22 cellular contexts compared by ENCODE assay signal in the genomic region with DNA sequence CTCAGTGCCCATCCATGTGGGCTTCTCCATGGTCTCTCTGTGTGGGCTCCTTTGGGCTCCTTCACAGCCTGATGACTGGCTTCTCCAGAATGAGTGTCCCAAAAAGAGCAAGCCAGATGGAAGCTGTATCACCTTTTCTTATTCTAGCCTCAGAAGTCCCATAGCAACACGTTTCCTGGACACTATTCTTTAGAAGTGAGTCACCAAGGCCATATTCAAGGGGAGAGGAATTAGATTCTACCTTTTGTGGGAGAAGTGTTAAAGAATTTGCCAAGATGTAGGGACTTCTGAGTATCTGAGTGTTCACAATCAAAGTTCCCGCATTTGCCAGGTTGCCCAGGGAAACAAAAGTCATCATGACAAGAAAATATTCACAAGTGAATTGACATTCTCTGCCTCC. TPM values are rescaled to one million over a fixed set of nuclear protein-coding genes. Genes with fewer than 3 reads are reported as not detected.
DNase-seq lines count a peak whose midpoint lies in the region; ATAC-seq, FAIRE-seq and TF ChIP-seq lines count a peak whose summit lies in the region.
"Had no signal": no experiment of that assay in that cellular context is flagged by ENCODE, and none has a peak within 500 bp of the region (broad histone marks: within the 10 kb centered on the region; RNA-seq: fewer than 3 reads in every experiment).

No MANE protein-coding gene starts in this region.

- H3K9me3 ChIP-seq in astrocyte (ENCODE audit: insufficient read depth, low read depth, low read length) = no peaks in the 10 kb centered on the region
- H3K9me3 ChIP-seq in smooth muscle cell (replicated peaks; ENCODE audit: low read depth) = no peaks in the 10 kb centered on the region
- H3K9me3 ChIP-seq: gastrocnemius medialis, Peyer's patch had no signal

- no peaks in the 10 kb centered on the region; the same call in 1 of the 2 replicates for H3K27me3 Mint-ChIP-seq in HFFc6 (ENCODE audit: insufficient read depth)
- no peaks in the 10 kb centered on the region for H3K27me3 Mint-ChIP-seq in astrocyte (ENCODE audit: low read depth, unreplicated experiment)
- no peaks in the 10 kb centered on the region for H3K27me3 Mint-ChIP-seq in activated naive CD4-positive, alpha-beta T cell treated with anti-CD3 and anti-CD28 coated beads for 36 hours (ENCODE audit: low read depth)
- H3K27me3 Mint-ChIP-seq: activated T-cell treated with anti-CD3 and anti-CD28 coated beads, Interleukin-2, amount 50 U/mL, for 24 hours had no signal

- H3K79me2 ChIP-seq in astrocyte (ENCODE audit: insufficient read depth, low read length) = no peaks in the 10 kb centered on the region
- no peaks in the 10 kb centered on the region for H3K79me2 ChIP-seq in smooth muscle cell (ENCODE audit: low read depth)

- ATAC-seq in GM21390 (IDR thresholded peaks at IDR 0.05; ENCODE audit: unreplicated experiment) = no peak
- ATAC-seq: CD8-positive, alpha-beta T cell; gastrocnemius medialis had no signal

- H3K4me2 ChIP-seq in astrocyte (ENCODE audit: low read length) = peak overlapping the region; percentile 16
- H3K4me2 ChIP-seq in smooth muscle cell = no peak overlapping the region

- DNase-seq in HFFc6 = peak; percentile 3
- DNase-seq in astrocyte (ENCODE audit: low read depth) = peak; percentile 69
- DNase-seq in fibroblast of the aortic adventitia (ENCODE audit: low read depth) = peak; percentile 42
- no peak for DNase-seq in smooth muscle cell (lab: John Stamatoyannopoulos, UW; ENCODE audit: unreplicated experiment)
- no peak for DNase-seq in activated naive CD4-positive, alpha-beta T cell treated with anti-CD3 and anti-CD28 coated beads for 36 hours
- DNase-seq in stimulated activated CD4-positive, alpha-beta T cell treated with anti-CD3 and anti-CD28 coated beads, Interleukin-1b, Interleukin-23, amount 100 ng/mL, for 48 hours = no peak
- DNase-seq: activated naive CD4-positive, alpha-beta T cell treated with anti-CD3 and anti-CD28 coated beads, Interleukin-2, amount 50 U/mL, for 16 hours; activated T-cell treated with anti-CD3 and anti-CD28 coated beads, Interleukin-2, amount 50 U/mL, for 24 hours; CD8-positive, alpha-beta T cell; DMS53; gastrocnemius medialis; HCEC 1CT; naive B cell; NCI-H1092; NCI-H2107; NCI-H510A treated with DMSO at 0.1 percent for 48 hours; NK-92 treated with Interleukin-12 subunit alpha and Interleukin-12 subunit beta, amount 100 ng/mL, for 24 hours; Peyer's patch; stimulated activated naive CD4-positive, alpha-beta T cell had no signal

- peaks cover 3% of the 10 kb centered on the region; the same call in 1 of the 2 replicates for H3K36me3 Mint-ChIP-seq in HFFc6 (ENCODE audit: low read depth)
- no peaks in the 10 kb centered on the region for H3K36me3 Mint-ChIP-seq in astrocyte (ENCODE audit: low read depth, unreplicated experiment)
- H3K36me3 Mint-ChIP-seq in activated naive CD4-positive, alpha-beta T cell treated with anti-CD3 and anti-CD28 coated beads for 36 hours (ENCODE audit: low read depth) = no peaks in the 10 kb centered on the region
- H3K36me3 Mint-ChIP-seq: CD8-positive, alpha-beta T cell; memory B cell; naive B cell had no signal

- no peak overlapping the region for H3K4me3 ChIP-seq in astrocyte (ENCODE audit: insufficient read depth, low read depth, low read length)
- no peak overlapping the region for H3K4me3 ChIP-seq in fibroblast of the aortic adventitia (ENCODE audit: low read depth, low read length)
- H3K4me3 ChIP-seq in smooth muscle cell = no peak overlapping the region
- H3K4me3 ChIP-seq: gastrocnemius medialis, Peyer's patch had no signal

- intact Hi-C loops in activated naive CD4-positive, alpha-beta T cell treated with anti-CD3 and anti-CD28 coated beads for 36 hours (cut with micrococcal nuclease) = no loop called here

- H2AFZ ChIP-seq in astrocyte (ENCODE audit: low read depth, low read length) (peak overlapping the region; percentile 29), smooth muscle cell (ENCODE audit: low read depth) (no peak overlapping the region)

- H3K9ac ChIP-seq in astrocyte (ENCODE audit: low read length) (peak overlapping the region; percentile 30), smooth muscle cell (ENCODE audit: low read depth) (no peak overlapping the region)

- H3K9me3 Mint-ChIP-seq in HFFc6 (no peaks in the 10 kb centered on the region), astrocyte (ENCODE audit: unreplicated experiment) (no peaks in the 10 kb centered on the region)
- no peaks in the 10 kb centered on the region for H3K9me3 Mint-ChIP-seq in activated naive CD4-positive, alpha-beta T cell treated with anti-CD3 and anti-CD28 coated beads for 36 hours
- H3K9me3 Mint-ChIP-seq: activated T-cell treated with anti-CD3 and anti-CD28 coated beads, Interleukin-2, amount 50 U/mL, for 24 hours; CD8-positive, alpha-beta T cell; memory B cell; naive B cell; T-helper 2 cell treated with Interferon-gamma antibody and Interleukin-4, amounts not matched to agents 5 μg/mL and 100 μg/mL, for 36 hours had no signal

- CTCF ChIA-PET in activated naive CD4-positive, alpha-beta T cell treated with anti-CD3 and anti-CD28 coated beads for 36 hours (lab: Charles Lee) = no interaction called here

- H3K4me1 ChIP-seq in astrocyte (ENCODE audit: insufficient read depth, low read length) (peaks cover 41% of the 10 kb centered on the region), smooth muscle cell (ENCODE audit: low read depth) (peaks cover 4% of the 10 kb centered on the region)

- peaks cover 24% of the 10 kb centered on the region for H3F3A ChIP-seq in smooth muscle cell (ENCODE audit: low read depth)

- H4K20me1 ChIP-seq in astrocyte (ENCODE audit: insufficient read depth, low read length) = no peaks in the 10 kb centered on the region
- no peaks in the 10 kb centered on the region for H4K20me1 ChIP-seq in smooth muscle cell (ENCODE audit: low read depth)

- TF ChIP-seq CTCF in HFFc6 (IDR thresholded peaks at IDR 0.05) = no peak
- TF ChIP-seq CTCF in astrocyte (IDR thresholded peaks at IDR 0.05; ENCODE audit: insufficient read depth, low read depth, low read length) = no peak
- no peak for TF ChIP-seq CTCF in fibroblast of the aortic adventitia (IDR thresholded peaks at IDR 0.05; ENCODE audit: insufficient read depth, low read length)
- TF ChIP-seq CTCF in smooth muscle cell (IDR thresholded peaks at IDR 0.05; ENCODE audit: borderline replicate concordance, insufficient read depth, poor library complexity, severe bottlenecking) = no peak

- H3K4me1 Mint-ChIP-seq in HFFc6 (ENCODE audit: low read depth) = peaks cover 45% of the 10 kb centered on the region
- peaks cover 29% of the 10 kb centered on the region for H3K4me1 Mint-ChIP-seq in astrocyte (ENCODE audit: low read depth, unreplicated experiment)
- peaks cover 29% of the 10 kb centered on the region for H3K4me1 Mint-ChIP-seq in activated naive CD4-positive, alpha-beta T cell treated with anti-CD3 and anti-CD28 coated beads for 36 hours (ENCODE audit: low read depth)

- 65% methylated on average over 2 of the region's 2 CpGs for WGBS in smooth muscle cell (ENCODE audit: low lambda C conversion rate)

- H3K36me3 ChIP-seq in astrocyte (ENCODE audit: insufficient read depth, low read length) (no peaks in the 10 kb centered on the region), smooth muscle cell (ENCODE audit: low read depth) (no peaks in the 10 kb centered on the region)
- H3K36me3 ChIP-seq: gastrocnemius medialis, Peyer's patch had no signal

- no peak for FAIRE-seq in astrocyte (lab: Jason Lieb, UNC)

- H3K27ac ChIP-seq in astrocyte (ENCODE audit: low read depth, low read length) = peak overlapping the region; percentile 67
- peak overlapping the region; percentile 3 for H3K27ac ChIP-seq in smooth muscle cell (ENCODE audit: low read depth)
- H3K27ac ChIP-seq: gastrocnemius medialis, Peyer's patch had no signal

- H3K27ac Mint-ChIP-seq in HFFc6 (peak overlapping the region; percentile 73), astrocyte (ENCODE audit: unreplicated experiment) (peak overlapping the region; percentile 42)
- H3K27ac Mint-ChIP-seq in activated naive CD4-positive, alpha-beta T cell treated with anti-CD3 and anti-CD28 coated beads for 36 hours = no peak overlapping the region
- H3K27ac Mint-ChIP-seq: activated T-cell treated with anti-CD3 and anti-CD28 coated beads, Interleukin-2, amount 50 U/mL, for 24 hours; CD8-positive, alpha-beta T cell; memory B cell; naive B cell; T-helper 2 cell treated with Interferon-gamma antibody and Interleukin-4, amounts not matched to agents 5 μg/mL and 100 μg/mL, for 36 hours had no signal

- H3K4me3 Mint-ChIP-seq in HFFc6 (no peak overlapping the region), astrocyte (ENCODE audit: unreplicated experiment) (no peak overlapping the region)
- H3K4me3 Mint-ChIP-seq in activated naive CD4-positive, alpha-beta T cell treated with anti-CD3 and anti-CD28 coated beads for 36 hours = no peak overlapping the region
- H3K4me3 Mint-ChIP-seq: activated T-cell treated with anti-CD3 and anti-CD28 coated beads, Interleukin-2, amount 50 U/mL, for 24 hours; CD8-positive, alpha-beta T cell; memory B cell; naive B cell; T-helper 2 cell treated with Interferon-gamma antibody and Interleukin-4, amounts not matched to agents 5 μg/mL and 100 μg/mL, for 36 hours had no signal

- no peaks in the 10 kb centered on the region for H3K27me3 ChIP-seq in astrocyte (ENCODE audit: insufficient read depth, low read length)
- H3K27me3 ChIP-seq in smooth muscle cell (ENCODE audit: low read depth) = no peaks in the 10 kb centered on the region
- H3K27me3 ChIP-seq: gastrocnemius medialis, Peyer's patch had no signal

RNA-seq across cellular contexts. Expression of a gene that starts 20.7 kb away (rescaled TPM):
- 1 to 10 TPM; 9.0 to 9.6 (median 9.2) TPM for total RNA-seq in HFFc6 (2021; fragmentation: NEBNext Ultra II Directional; extraction: Animal tissue kit (Norgen Biotek cat#: 25700))
- 10.5 and 10.8 TPM in 2 replicates for total RNA-seq in astrocyte
- 3.5 and 4.8 TPM in 2 replicates for total RNA-seq in fibroblast of the aortic adventitia (ENCODE audit: low replicate concordance)
- 7.2 and 7.3 TPM in 2 replicates for total RNA-seq in smooth muscle cell
- polyA plus RNA-seq in smooth muscle cell = 5.6 and 7.0 TPM in 2 replicates
- 10 to 100 TPM; 13.4 to 15.1 TPM for total RNA-seq in activated naive CD4-positive, alpha-beta T cell treated with anti-CD3 and anti-CD28 coated beads for 36 hours

RNA-seq across cellular contexts. Expression of a gene that starts 21.0 kb away (rescaled TPM):
- total RNA-seq in HFFc6 (2021; fragmentation: NEBNext Ultra II Directional; extraction: Animal tissue kit (Norgen Biotek cat#: 25700)) = 1 to 10 TPM in 5 of 6 experiments, under 1 TPM in 1; 0.99 to 2.0 (median 1.6) TPM
- 7.3 and 8.2 TPM in 2 replicates for total RNA-seq in astrocyte
- total RNA-seq in fibroblast of the aortic adventitia (ENCODE audit: low replicate concordance) = 0.09 TPM in 1 of 2 replicates, not detected in the other
- total RNA-seq in smooth muscle cell = 0.31 and 0.40 TPM in 2 replicates
- 1.2 and 1.9 TPM in 2 replicates for polyA plus RNA-seq in smooth muscle cell
- total RNA-seq in activated naive CD4-positive, alpha-beta T cell treated with anti-CD3 and anti-CD28 coated beads for 36 hours = under 1 TPM; 0.81 to 0.95 TPM

Comparison
In these comparisons a context has a peak if more than half of its experiments do, and no peak if none do; other contexts are left out.
1. DNase-seq: peak in HFFc6 (single experiment), astrocyte (single experiment) and fibroblast of the aortic adventitia (single experiment); none in smooth muscle cell (single experiment), activated naive CD4-positive, alpha-beta T cell treated with anti-CD3 and anti-CD28 coated beads for 36 hours (single experiment) and stimulated activated CD4-positive, alpha-beta T cell treated with anti-CD3 and anti-CD28 coated beads, Interleukin-1b, Interleukin-23, amount 100 ng/mL, for 48 hours (single experiment).